ENCODE assay signal across 2 cellular contexts in genomic region chr20:1164871-1165270, GRCh38.
TF ChIP-seq lines count a peak whose summit lies in the region.

No MANE protein-coding gene starts in this region.

TF ChIP-seq in HepG2, 621 proteins besides CTCF, POLR2A, EP300 and RAD21:
- TF ChIP-seq ZNF17 (CRISPR knock-in tag; IDR thresholded peaks at IDR 0.05): no peak
- TF ChIP-seq ZNF550 (CRISPR knock-in tag; IDR thresholded peaks at IDR 0.05; ENCODE audit: borderline replicate concordance): no peak
- no peak for TF ChIP-seq NFKB2 (CRISPR knock-in tag; IDR thresholded peaks at IDR 0.05; ENCODE audit: borderline replicate concordance)
- TF ChIP-seq SAP130 (CRISPR knock-in tag; IDR thresholded peaks at IDR 0.05; ENCODE audit: low read depth): no peak
- TF ChIP-seq STAT5B (CRISPR knock-in tag; IDR thresholded peaks at IDR 0.05): no peak
- TF ChIP-seq ZFP37 (CRISPR knock-in tag; IDR thresholded peaks at IDR 0.05; ENCODE audit: borderline replicate concordance): no peak
- no peak for TF ChIP-seq PAWR (CRISPR knock-in tag; IDR thresholded peaks at IDR 0.05; ENCODE audit: borderline replicate concordance)
- no peak for TF ChIP-seq AHDC1 (CRISPR knock-in tag; IDR thresholded peaks at IDR 0.05; ENCODE audit: borderline replicate concordance)
- no peak for TF ChIP-seq ZNF264 (CRISPR knock-in tag; IDR thresholded peaks at IDR 0.05)
- TF ChIP-seq TSC22D2 (CRISPR knock-in tag; IDR thresholded peaks at IDR 0.05; ENCODE audit: borderline replicate concordance): no peak
- TF ChIP-seq ETS1 (CRISPR knock-in tag; IDR thresholded peaks at IDR 0.05): no peak
- TF ChIP-seq ZFP41 (CRISPR knock-in tag; IDR thresholded peaks at IDR 0.05; ENCODE audit: borderline replicate concordance): no peak
- no peak for TF ChIP-seq ZNF75D (CRISPR knock-in tag; IDR thresholded peaks at IDR 0.05; ENCODE audit: borderline replicate concordance)
TF ChIP-seq in HepG2: peak in this region for 0.

TF ChIP-seq in GM12891, 5 proteins besides CTCF, POLR2A, EP300 and RAD21:
- TF ChIP-seq TAF1 (IDR thresholded peaks at IDR 0.05; ENCODE audit: low read depth, low read length) (no peak), PAX5 (IDR thresholded peaks at IDR 0.05; ENCODE audit: insufficient read depth, low read length, severe bottlenecking) (no peak), SPI1 (IDR thresholded peaks at IDR 0.05; ENCODE audit: low read depth, low read length) (no peak), POLR2AphosphoS5 (IDR thresholded peaks at IDR 0.05; ENCODE audit: low read depth, low read length) (no peak), POU2F2 (IDR thresholded peaks at IDR 0.05; ENCODE audit: low read depth, low read length) (no peak)
